Comparison of ENCODE assay signal across 1 cellular context in the genomic region with DNA sequence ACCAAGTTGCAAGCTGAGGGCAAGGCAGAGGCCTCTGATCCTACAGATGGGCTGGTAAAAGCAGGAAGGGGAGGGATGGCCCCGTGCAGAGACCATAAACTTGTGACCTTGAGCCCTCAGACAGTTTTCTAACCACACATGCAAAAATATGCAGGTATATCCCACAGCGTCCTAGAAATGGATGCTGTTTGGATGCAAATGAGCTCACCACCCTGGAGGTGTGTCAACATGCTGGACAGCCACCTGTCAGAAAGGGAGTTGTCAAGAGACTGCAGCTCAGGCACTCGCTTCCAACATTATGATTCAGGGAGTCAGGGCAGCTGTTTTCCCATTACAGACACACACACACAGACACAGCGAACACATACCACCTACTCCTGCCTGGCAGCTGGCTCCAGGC.
TF ChIP-seq lines count a peak whose summit lies in the region.

No MANE protein-coding gene starts in this region.

TF ChIP-seq in GM23338, 12 proteins besides CTCF, POLR2A, EP300 and RAD21 (continued from another document):
- TF ChIP-seq, protein P1, sequence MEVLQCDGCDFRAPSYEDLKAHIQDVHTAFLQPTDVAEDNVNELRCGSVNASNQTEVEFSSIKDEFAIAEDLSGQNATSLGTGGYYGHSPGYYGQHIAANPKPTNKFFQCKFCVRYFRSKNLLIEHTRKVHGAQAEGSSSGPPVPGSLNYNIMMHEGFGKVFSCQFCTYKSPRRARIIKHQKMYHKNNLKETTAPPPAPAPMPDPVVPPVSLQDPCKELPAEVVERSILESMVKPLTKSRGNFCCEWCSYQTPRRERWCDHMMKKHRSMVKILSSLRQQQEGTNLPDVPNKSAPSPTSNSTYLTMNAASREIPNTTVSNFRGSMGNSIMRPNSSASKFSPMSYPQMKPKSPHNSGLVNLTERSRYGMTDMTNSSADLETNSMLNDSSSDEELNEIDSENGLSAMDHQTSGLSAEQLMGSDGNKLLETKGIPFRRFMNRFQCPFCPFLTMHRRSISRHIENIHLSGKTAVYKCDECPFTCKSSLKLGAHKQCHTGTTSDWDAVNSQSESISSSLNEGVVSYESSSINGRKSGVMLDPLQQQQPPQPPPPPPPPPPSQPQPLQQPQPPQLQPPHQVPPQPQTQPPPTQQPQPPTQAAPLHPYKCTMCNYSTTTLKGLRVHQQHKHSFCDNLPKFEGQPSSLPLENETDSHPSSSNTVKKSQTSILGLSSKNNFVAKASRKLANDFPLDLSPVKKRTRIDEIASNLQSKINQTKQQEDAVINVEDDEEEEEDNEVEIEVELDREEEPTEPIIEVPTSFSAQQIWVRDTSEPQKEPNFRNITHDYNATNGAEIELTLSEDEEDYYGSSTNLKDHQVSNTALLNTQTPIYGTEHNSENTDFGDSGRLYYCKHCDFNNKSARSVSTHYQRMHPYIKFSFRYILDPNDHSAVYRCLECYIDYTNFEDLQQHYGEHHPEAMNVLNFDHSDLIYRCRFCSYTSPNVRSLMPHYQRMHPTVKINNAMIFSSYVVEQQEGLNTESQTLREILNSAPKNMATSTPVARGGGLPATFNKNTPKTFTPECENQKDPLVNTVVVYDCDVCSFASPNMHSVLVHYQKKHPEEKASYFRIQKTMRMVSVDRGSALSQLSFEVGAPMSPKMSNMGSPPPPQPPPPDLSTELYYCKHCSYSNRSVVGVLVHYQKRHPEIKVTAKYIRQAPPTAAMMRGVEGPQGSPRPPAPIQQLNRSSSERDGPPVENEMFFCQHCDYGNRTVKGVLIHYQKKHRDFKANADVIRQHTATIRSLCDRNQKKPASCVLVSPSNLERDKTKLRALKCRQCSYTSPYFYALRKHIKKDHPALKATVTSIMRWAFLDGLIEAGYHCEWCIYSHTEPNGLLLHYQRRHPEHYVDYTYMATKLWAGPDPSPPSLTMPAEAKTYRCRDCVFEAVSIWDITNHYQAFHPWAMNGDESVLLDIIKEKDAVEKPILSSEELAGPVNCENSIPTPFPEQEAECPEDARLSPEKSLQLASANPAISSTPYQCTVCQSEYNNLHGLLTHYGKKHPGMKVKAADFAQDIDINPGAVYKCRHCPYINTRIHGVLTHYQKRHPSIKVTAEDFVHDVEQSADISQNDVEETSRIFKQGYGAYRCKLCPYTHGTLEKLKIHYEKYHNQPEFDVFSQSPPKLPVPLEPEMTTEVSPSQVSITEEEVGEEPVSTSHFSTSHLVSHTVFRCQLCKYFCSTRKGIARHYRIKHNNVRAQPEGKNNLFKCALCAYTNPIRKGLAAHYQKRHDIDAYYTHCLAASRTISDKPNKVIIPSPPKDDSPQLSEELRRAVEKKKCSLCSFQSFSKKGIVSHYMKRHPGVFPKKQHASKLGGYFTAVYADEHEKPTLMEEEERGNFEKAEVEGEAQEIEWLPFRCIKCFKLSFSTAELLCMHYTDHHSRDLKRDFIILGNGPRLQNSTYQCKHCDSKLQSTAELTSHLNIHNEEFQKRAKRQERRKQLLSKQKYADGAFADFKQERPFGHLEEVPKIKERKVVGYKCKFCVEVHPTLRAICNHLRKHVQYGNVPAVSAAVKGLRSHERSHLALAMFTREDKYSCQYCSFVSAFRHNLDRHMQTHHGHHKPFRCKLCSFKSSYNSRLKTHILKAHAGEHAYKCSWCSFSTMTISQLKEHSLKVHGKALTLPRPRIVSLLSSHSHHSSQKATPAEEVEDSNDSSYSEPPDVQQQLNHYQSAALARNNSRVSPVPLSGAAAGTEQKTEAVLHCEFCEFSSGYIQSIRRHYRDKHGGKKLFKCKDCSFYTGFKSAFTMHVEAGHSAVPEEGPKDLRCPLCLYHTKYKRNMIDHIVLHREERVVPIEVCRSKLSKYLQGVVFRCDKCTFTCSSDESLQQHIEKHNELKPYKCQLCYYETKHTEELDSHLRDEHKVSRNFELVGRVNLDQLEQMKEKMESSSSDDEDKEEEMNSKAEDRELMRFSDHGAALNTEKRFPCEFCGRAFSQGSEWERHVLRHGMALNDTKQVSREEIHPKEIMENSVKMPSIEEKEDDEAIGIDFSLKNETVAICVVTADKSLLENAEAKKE (CRISPR knock-in tag; IDR thresholded peaks at IDR 0.05): no peak
- no peak for TF ChIP-seq ZNF331 (CRISPR knock-in tag; IDR thresholded peaks at IDR 0.05; ENCODE audit: low read depth)
- no peak for TF ChIP-seq ZNF114 (CRISPR knock-in tag; IDR thresholded peaks at IDR 0.05)
- TF ChIP-seq CREB1 (CRISPR knock-in tag; IDR thresholded peaks at IDR 0.05; ENCODE audit: low read depth): no peak
- TF ChIP-seq STAT1 (IDR thresholded peaks at IDR 0.05; ENCODE audit: unreplicated experiment): no peak
- TF ChIP-seq, protein P2, sequence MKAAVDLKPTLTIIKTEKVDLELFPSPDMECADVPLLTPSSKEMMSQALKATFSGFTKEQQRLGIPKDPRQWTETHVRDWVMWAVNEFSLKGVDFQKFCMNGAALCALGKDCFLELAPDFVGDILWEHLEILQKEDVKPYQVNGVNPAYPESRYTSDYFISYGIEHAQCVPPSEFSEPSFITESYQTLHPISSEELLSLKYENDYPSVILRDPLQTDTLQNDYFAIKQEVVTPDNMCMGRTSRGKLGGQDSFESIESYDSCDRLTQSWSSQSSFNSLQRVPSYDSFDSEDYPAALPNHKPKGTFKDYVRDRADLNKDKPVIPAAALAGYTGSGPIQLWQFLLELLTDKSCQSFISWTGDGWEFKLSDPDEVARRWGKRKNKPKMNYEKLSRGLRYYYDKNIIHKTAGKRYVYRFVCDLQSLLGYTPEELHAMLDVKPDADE (IDR thresholded peaks at IDR 0.05): no peak
- TF ChIP-seq EZH2phosphoT487 (IDR thresholded peaks at IDR 0.05; ENCODE audit: unreplicated experiment): no peak
- TF ChIP-seq POLR2AphosphoS5 (IDR thresholded peaks at IDR 0.05; ENCODE audit: low read depth): no peak
- TF ChIP-seq, protein P3, sequence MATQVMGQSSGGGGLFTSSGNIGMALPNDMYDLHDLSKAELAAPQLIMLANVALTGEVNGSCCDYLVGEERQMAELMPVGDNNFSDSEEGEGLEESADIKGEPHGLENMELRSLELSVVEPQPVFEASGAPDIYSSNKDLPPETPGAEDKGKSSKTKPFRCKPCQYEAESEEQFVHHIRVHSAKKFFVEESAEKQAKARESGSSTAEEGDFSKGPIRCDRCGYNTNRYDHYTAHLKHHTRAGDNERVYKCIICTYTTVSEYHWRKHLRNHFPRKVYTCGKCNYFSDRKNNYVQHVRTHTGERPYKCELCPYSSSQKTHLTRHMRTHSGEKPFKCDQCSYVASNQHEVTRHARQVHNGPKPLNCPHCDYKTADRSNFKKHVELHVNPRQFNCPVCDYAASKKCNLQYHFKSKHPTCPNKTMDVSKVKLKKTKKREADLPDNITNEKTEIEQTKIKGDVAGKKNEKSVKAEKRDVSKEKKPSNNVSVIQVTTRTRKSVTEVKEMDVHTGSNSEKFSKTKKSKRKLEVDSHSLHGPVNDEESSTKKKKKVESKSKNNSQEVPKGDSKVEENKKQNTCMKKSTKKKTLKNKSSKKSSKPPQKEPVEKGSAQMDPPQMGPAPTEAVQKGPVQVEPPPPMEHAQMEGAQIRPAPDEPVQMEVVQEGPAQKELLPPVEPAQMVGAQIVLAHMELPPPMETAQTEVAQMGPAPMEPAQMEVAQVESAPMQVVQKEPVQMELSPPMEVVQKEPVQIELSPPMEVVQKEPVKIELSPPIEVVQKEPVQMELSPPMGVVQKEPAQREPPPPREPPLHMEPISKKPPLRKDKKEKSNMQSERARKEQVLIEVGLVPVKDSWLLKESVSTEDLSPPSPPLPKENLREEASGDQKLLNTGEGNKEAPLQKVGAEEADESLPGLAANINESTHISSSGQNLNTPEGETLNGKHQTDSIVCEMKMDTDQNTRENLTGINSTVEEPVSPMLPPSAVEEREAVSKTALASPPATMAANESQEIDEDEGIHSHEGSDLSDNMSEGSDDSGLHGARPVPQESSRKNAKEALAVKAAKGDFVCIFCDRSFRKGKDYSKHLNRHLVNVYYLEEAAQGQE (IDR thresholded peaks at IDR 0.05; ENCODE audit: unreplicated experiment): no peak
